ENCODE assay signal across 21 cellular contexts in the genomic region with DNA sequence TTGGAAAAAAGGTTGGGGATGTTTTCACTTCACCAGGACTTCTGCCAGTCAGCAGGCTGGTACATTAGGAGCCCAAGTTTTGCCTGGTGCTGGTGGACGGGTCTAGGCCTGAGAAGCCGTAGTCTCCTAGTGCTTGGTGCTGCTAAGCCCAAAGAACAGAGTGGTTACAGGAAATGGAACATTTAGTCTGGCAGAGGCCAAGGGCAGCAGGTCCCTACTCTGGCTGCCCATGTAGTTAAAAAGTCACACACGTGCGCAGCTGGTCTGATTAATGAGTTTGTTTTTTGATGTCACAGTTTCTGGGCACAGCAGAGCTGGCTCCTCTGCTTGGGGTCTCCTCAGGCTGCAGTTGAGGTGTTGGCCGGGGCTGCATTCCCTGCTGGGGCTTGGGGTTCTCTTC. TPM values are rescaled to one million over a fixed set of nuclear protein-coding genes. Genes with fewer than 3 reads are reported as not detected.
DNase-seq lines count a peak whose midpoint lies in the region; ATAC-seq and TF ChIP-seq lines count a peak whose summit lies in the region.
"Had no signal": no experiment of that assay in that cellular context is flagged by ENCODE, and none has a peak within 500 bp of the region (broad histone marks: within the 10 kb centered on the region; RNA-seq: fewer than 3 reads in every experiment).

No MANE protein-coding gene starts in this region.

- H3K27me3 ChIP-seq in OCI-LY1 (ENCODE audit: insufficient read depth, low read length) (no peaks in the 10 kb centered on the region), endodermal cell (ENCODE audit: control insufficient read depth, insufficient read depth, low read length, poor library complexity, severe bottlenecking) (no peaks in the 10 kb centered on the region), thyroid gland (no peaks in the 10 kb centered on the region)
- H3K27me3 ChIP-seq: gastroesophageal sphincter had no signal

- H3K36me3 ChIP-seq in OCI-LY1 (ENCODE audit: insufficient read depth, low read length) (peaks cover 63% of the 10 kb centered on the region), endodermal cell (ENCODE audit: control insufficient read depth, insufficient read depth, low read length) (peaks cover 50% of the 10 kb centered on the region), thyroid gland (no peaks in the 10 kb centered on the region)

- H3K9me2 ChIP-seq in OCI-LY1 (ENCODE audit: low read depth, low read length): no peaks in the 10 kb centered on the region

- peak overlapping the region; percentile 56 for H3K4me2 ChIP-seq in OCI-LY1 (ENCODE audit: low read length)
- H3K4me2 ChIP-seq: PC-9 had no signal

- H3K4me1 Mint-ChIP-seq in activated naive CD4-positive, alpha-beta T cell treated with anti-CD3 and anti-CD28 coated beads, Interleukin-2, amount 50 U/mL, for 24 hours: peaks cover 73% of the 10 kb centered on the region
- peaks cover 15% of the 10 kb centered on the region for H3K4me1 Mint-ChIP-seq in activated naive CD4-positive, alpha-beta T cell treated with anti-CD3 and anti-CD28 coated beads, Interleukin-2, amount 10 ng/mL, durations not matched to agents 7 days and 5 days
- H3K4me1 Mint-ChIP-seq in endodermal cell: peaks cover 41% of the 10 kb centered on the region

- peaks cover 2% of the 10 kb centered on the region for H3K36me3 Mint-ChIP-seq in activated naive CD4-positive, alpha-beta T cell treated with anti-CD3 and anti-CD28 coated beads, Interleukin-2, amount 50 U/mL, for 24 hours
- peaks cover 8% of the 10 kb centered on the region for H3K36me3 Mint-ChIP-seq in activated naive CD4-positive, alpha-beta T cell treated with anti-CD3 and anti-CD28 coated beads, Interleukin-2, amount 10 ng/mL, durations not matched to agents 7 days and 5 days
- H3K36me3 Mint-ChIP-seq in endodermal cell (ENCODE audit: low read depth): peaks cover 56% of the 10 kb centered on the region

- H3K4me1 ChIP-seq in OCI-LY1 (ENCODE audit: insufficient read depth, low read length, severe bottlenecking) (peaks cover 98% of the 10 kb centered on the region), endodermal cell (ENCODE audit: control insufficient read depth, insufficient read depth, low read length) (peaks cover 16% of the 10 kb centered on the region), thyroid gland (peaks cover 63 to 86% of the 10 kb centered on the region in 2 donors)

- H3K27ac Mint-ChIP-seq in activated naive CD4-positive, alpha-beta T cell treated with anti-CD3 and anti-CD28 coated beads, Interleukin-2, amount 50 U/mL, for 24 hours: peak overlapping the region; percentile 30
- no peak overlapping the region for H3K27ac Mint-ChIP-seq in activated naive CD4-positive, alpha-beta T cell treated with anti-CD3 and anti-CD28 coated beads, Interleukin-2, amount 10 ng/mL, durations not matched to agents 7 days and 5 days
- peak overlapping the region; percentile 39 for H3K27ac Mint-ChIP-seq in endodermal cell

- H3K9me3 ChIP-seq in OCI-LY1 (ENCODE audit: low read length) (no peaks in the 10 kb centered on the region), endodermal cell (ENCODE audit: control insufficient read depth, low read length) (no peaks in the 10 kb centered on the region), thyroid gland (no peaks in the 10 kb centered on the region)
- H3K9me3 ChIP-seq: gastroesophageal sphincter had no signal

- H3K9me3 Mint-ChIP-seq in activated naive CD4-positive, alpha-beta T cell treated with anti-CD3 and anti-CD28 coated beads, Interleukin-2, amount 50 U/mL, for 24 hours: no peaks in the 10 kb centered on the region
- H3K9me3 Mint-ChIP-seq in activated naive CD4-positive, alpha-beta T cell treated with anti-CD3 and anti-CD28 coated beads, Interleukin-2, amount 10 ng/mL, durations not matched to agents 7 days and 5 days: no peaks in the 10 kb centered on the region
- no peaks in the 10 kb centered on the region for H3K9me3 Mint-ChIP-seq in endodermal cell
- H3K9me3 Mint-ChIP-seq: CD14-positive monocyte had no signal

- CTCF ChIA-PET in activated naive CD4-positive, alpha-beta T cell treated with anti-CD3 and anti-CD28 coated beads, Interleukin-2, amount 10 ng/mL, durations not matched to agents 7 days and 5 days (lab: Charles Lee): no interaction called here

- H3K4me3 Mint-ChIP-seq in activated naive CD4-positive, alpha-beta T cell treated with anti-CD3 and anti-CD28 coated beads, Interleukin-2, amount 50 U/mL, for 24 hours: no peak overlapping the region
- no peak overlapping the region for H3K4me3 Mint-ChIP-seq in activated naive CD4-positive, alpha-beta T cell treated with anti-CD3 and anti-CD28 coated beads, Interleukin-2, amount 10 ng/mL, durations not matched to agents 7 days and 5 days
- H3K4me3 Mint-ChIP-seq in endodermal cell: no peak overlapping the region
- H3K4me3 Mint-ChIP-seq: CD14-positive monocyte had no signal

- no peak for TF ChIP-seq CTCF in OCI-LY1 (IDR thresholded peaks at IDR 0.05; ENCODE audit: low read length)
- no peak for TF ChIP-seq CTCF in endodermal cell (conservative IDR thresholded peaks at IDR 0.05)
- TF ChIP-seq CTCF in thyroid gland (IDR thresholded peaks at IDR 0.05): no peak

- H3K27me3 Mint-ChIP-seq in activated naive CD4-positive, alpha-beta T cell treated with anti-CD3 and anti-CD28 coated beads, Interleukin-2, amount 50 U/mL, for 24 hours: no peaks in the 10 kb centered on the region
- H3K27me3 Mint-ChIP-seq in activated naive CD4-positive, alpha-beta T cell treated with anti-CD3 and anti-CD28 coated beads, Interleukin-2, amount 10 ng/mL, durations not matched to agents 7 days and 5 days: no peaks in the 10 kb centered on the region
- no peaks in the 10 kb centered on the region for H3K27me3 Mint-ChIP-seq in endodermal cell (ENCODE audit: insufficient read depth)

- no peak for ATAC-seq in GM19351 (IDR thresholded peaks at IDR 0.05; ENCODE audit: unreplicated experiment)
- ATAC-seq: esophagus mucosa, gastroesophageal sphincter, left cardiac atrium had no signal

- no peak for DNase-seq in activated naive CD4-positive, alpha-beta T cell treated with anti-CD3 and anti-CD28 coated beads, Interleukin-2, amount 10 ng/mL, durations not matched to agents 7 days and 5 days
- DNase-seq in endodermal cell (no peak), thyroid gland (no peak), GM19238 (ENCODE audit: insufficient read length, low spot score) (no peak), middle frontal gyrus (ENCODE audit: extremely low spot score, low spot score) (no peak)
- DNase-seq: caudate nucleus; DMS79; left cardiac atrium; NCI-H1436; PC-9; small intestine; stimulated activated CD4-positive, alpha-beta T cell treated with anti-CD3 and anti-CD28 coated beads, Interleukin-4, amount 100 ng/mL, for 4 hours had no signal

- intact Hi-C loops in thyroid gland (cut with DNase I): no loop called here

- no peaks in the 10 kb centered on the region for H4K20me1 ChIP-seq in OCI-LY1 (ENCODE audit: insufficient read depth, low read length)

- peaks cover 71% of the 10 kb centered on the region for H3K79me2 ChIP-seq in OCI-LY1 (ENCODE audit: insufficient read depth, low read length)

- peak overlapping the region; percentile 2 for H3K4me3 ChIP-seq in OCI-LY1 (ENCODE audit: low read depth, low read length, poor library complexity, severe bottlenecking)
- no peak overlapping the region for H3K4me3 ChIP-seq in endodermal cell (ENCODE audit: low read length)
- H3K4me3 ChIP-seq in thyroid gland (replicated peaks in 1 of 3): no peak overlapping the region
- H3K4me3 ChIP-seq: gastroesophageal sphincter, PC-9 had no signal

- no peak overlapping the region for H2AFZ ChIP-seq in OCI-LY1 (ENCODE audit: low read length)
- H2AFZ ChIP-seq: PC-9 had no signal

- H3K27ac ChIP-seq in OCI-LY1 (ENCODE audit: low read depth, low read length, poor library complexity, severe bottlenecking) (peak overlapping the region; percentile 85), endodermal cell (ENCODE audit: low read depth, low read length) (no peak overlapping the region), thyroid gland (peak overlapping the region; percentile 21 to 31 (median 28))
- H3K27ac ChIP-seq: gastroesophageal sphincter, PC-9 had no signal

- WGBS in endodermal cell (ENCODE audit: insufficient coverage in 1 of 2, insufficient read length in 1 of 2), 2 experiments: 93 to 94% methylated on average over 5 of the region's 5 CpGs
- 70 to 82% methylated on average over 5 of the region's 5 CpGs for WGBS in thyroid gland, 2 donors

- no peak for TF ChIP-seq POLR2A in thyroid gland (IDR thresholded peaks at IDR 0.05)

- H3F3A ChIP-seq in OCI-LY1 (ENCODE audit: insufficient read depth, low read length): no peaks in the 10 kb centered on the region

- H3K9ac ChIP-seq in OCI-LY1 (ENCODE audit: low read length): peak overlapping the region; percentile 63
- no peak overlapping the region for H3K9ac ChIP-seq in endodermal cell (ENCODE audit: extremely low read depth, low read length, poor library complexity, severe bottlenecking)

RNA-seq across cellular contexts. Expression of a gene that starts 20.6 kb away (rescaled TPM):
- total RNA-seq in endodermal cell (100 to 1,000 TPM; 102 to 172 TPM), thyroid gland (100 to 1,000 TPM in 1 of 4 donors, 10 to 100 TPM in 3; 80.1 to 127 (median 87.7) TPM)
- 52.0 TPM for polyA plus RNA-seq in endodermal cell (2013, experiment 1 of 2)
- 54.4 TPM for polyA plus RNA-seq in endodermal cell (2013, experiment 2 of 2)

RNA-seq across cellular contexts. Expression of a gene that starts 55.6 kb away (rescaled TPM):
- total RNA-seq in endodermal cell (1 to 10 TPM; 2.6 to 3.3 TPM), thyroid gland (10 to 100 TPM; 10.9 to 33.4 (median 27.8) TPM)
- 6.8 TPM for polyA plus RNA-seq in endodermal cell (2013, experiment 1 of 2)
- polyA plus RNA-seq in endodermal cell (2013, experiment 2 of 2): 6.4 TPM
- total RNA-seq: T-helper 2 cell treated with Interferon-gamma antibody and Interleukin-4, amounts not matched to agents 100 ng/mL and 5 ng/mL, for 36 hours had no signal

RNA-seq across cellular contexts. Expression of a gene that starts 59.1 kb away (rescaled TPM):
- total RNA-seq in endodermal cell (1 to 10 TPM in 1 of 2 donors, under 1 TPM in 1; 0.35 to 2.3 TPM), thyroid gland (1 to 10 TPM in 2 of 4 donors, not detected in 2; 1.1 to 3.0 TPM)
- polyA plus RNA-seq in endodermal cell (2013, experiment 1 of 2): 1.4 TPM
- polyA plus RNA-seq in endodermal cell (2013, experiment 2 of 2): 1.5 TPM
- total RNA-seq: esophagus mucosa; left cardiac atrium; SK-MEL-5; subcutaneous adipose tissue; T-helper 2 cell treated with Interferon-gamma antibody and Interleukin-4, amounts not matched to agents 100 ng/mL and 5 ng/mL, for 36 hours had no signal
- polyA plus RNA-seq: CD14-positive monocyte had no signal
